In genomic region chr9:89664896-89665329, GRCh38 we compare ENCODE assay signal across 13 cellular contexts.
DNase-seq lines count a peak whose midpoint lies in the region; ATAC-seq and TF ChIP-seq lines count a peak whose summit lies in the region.
"Had no signal": no experiment of that assay in that cellular context is flagged by ENCODE, and none has a peak within 500 bp of the region (broad histone marks: within the 10 kb centered on the region; RNA-seq: fewer than 3 reads in every experiment).

No MANE protein-coding gene starts in this region.

- intact Hi-C loops in MCF 10A (cut with micrococcal nuclease) = no loop called here
- intact Hi-C loops in lower leg skin (cut with DNase I; ENCODE audit: low total_unique reads) = no loop called here
- intact Hi-C loops in CD14-positive monocyte (cut with micrococcal nuclease) = loop anchor here (5.0 kb wide), 1 partner anchor 63 kb away; no protein-coding TSS in a partner anchor

- H3K4me1 Mint-ChIP-seq in MCF 10A (ENCODE audit: insufficient read depth, unreplicated experiment) (peaks cover 5% of the 10 kb centered on the region), WTC11 (peaks cover 58% of the 10 kb centered on the region), CD14-positive monocyte (peaks cover 41% of the 10 kb centered on the region)

- H3K27me3 Mint-ChIP-seq in MCF 10A (ENCODE audit: insufficient read depth, unreplicated experiment) = no peaks in the 10 kb centered on the region
- H3K27me3 Mint-ChIP-seq in WTC11 (ENCODE audit: low read depth) = no peaks in the 10 kb centered on the region
- peaks cover 2 to 5% (median 5%) of the 10 kb centered on the region in 3 donors for H3K27me3 Mint-ChIP-seq in CD14-positive monocyte (ENCODE audit: low read depth in 3 of 3)
- H3K27me3 Mint-ChIP-seq: activated CD4-positive, alpha-beta memory T cell treated with anti-CD3 and anti-CD28 coated beads for 36 hours had no signal

- H3K36me3 Mint-ChIP-seq in MCF 10A (ENCODE audit: insufficient read depth, unreplicated experiment) (no peaks in the 10 kb centered on the region), WTC11 (no peaks in the 10 kb centered on the region), CD14-positive monocyte (no peaks in the 10 kb centered on the region)
- H3K36me3 Mint-ChIP-seq: activated CD4-positive, alpha-beta memory T cell treated with anti-CD3 and anti-CD28 coated beads for 36 hours; T-cell had no signal

- ATAC-seq in WTC11 = 0 out of 2 replicates have a peak, but pooled peaks have one; percentile 3
- ATAC-seq in HG03520 (IDR thresholded peaks at IDR 0.05; ENCODE audit: unreplicated experiment) = no peak
- ATAC-seq: T-cell had no signal

- H3K4me3 Mint-ChIP-seq in MCF 10A (ENCODE audit: unreplicated experiment) = no peak overlapping the region
- no peak overlapping the region for H3K4me3 Mint-ChIP-seq in WTC11
- no peak overlapping the region for H3K4me3 Mint-ChIP-seq in CD14-positive monocyte
- H3K4me3 Mint-ChIP-seq: activated CD4-positive, alpha-beta memory T cell treated with anti-CD3 and anti-CD28 coated beads for 36 hours; T-cell had no signal

- POLR2A ChIA-PET in MCF 10A (lab: Yijun Ruan, JAX) = interaction anchor here (1.0 kb wide), 1 partner anchor 29 kb away, joined by 3 read pairs; no protein-coding TSS in a partner anchor
- POLR2A ChIA-PET in WTC11 (lab: Charles Lee) = interaction anchor here (1.1 kb wide), 1 partner anchor 60 kb away, joined by 3 read pairs; the partner anchor contains the start of gene GADD45G

- CTCF ChIA-PET in MCF 10A (lab: Yijun Ruan, JAX) = interaction anchor here (1.4 kb wide), 1 partner anchor 14 kb away, joined by 3 read pairs; no protein-coding TSS in a partner anchor
- CTCF ChIA-PET in WTC11 (lab: Charles Lee) = interaction anchor here (0.6 to 1.6 kb wide), 3 partner anchors 62 to 434 kb away, joined by 3 to 8 read pairs (median 3); no protein-coding TSS in a partner anchor

- no TSS peak for BruUV-seq in MCF 10A (replicated peaks; lab: Mats Ljungman, UMichigan)

- WGBS in lower leg skin, 2 donors = 65 to 79% methylated on average over 9 to 12 of the region's 13 CpGs

- H3K27ac Mint-ChIP-seq in MCF 10A (ENCODE audit: low read depth, unreplicated experiment) = no peak overlapping the region
- H3K27ac Mint-ChIP-seq in WTC11 = no peak overlapping the region
- H3K27ac Mint-ChIP-seq in CD14-positive monocyte = no peak overlapping the region
- H3K27ac Mint-ChIP-seq: activated CD4-positive, alpha-beta memory T cell treated with anti-CD3 and anti-CD28 coated beads for 36 hours; T-cell had no signal

- TF ChIP-seq CTCF in MCF 10A (IDR thresholded peaks at IDR 0.05; ENCODE audit: unreplicated experiment) (no peak), WTC11 (IDR thresholded peaks at IDR 0.05) (no peak), lower leg skin (IDR thresholded peaks at IDR 0.05) (no peak), CD14-positive monocyte (IDR thresholded peaks at IDR 0.05) (no peak)

- H3K9me3 Mint-ChIP-seq in MCF 10A (ENCODE audit: unreplicated experiment) (no peaks in the 10 kb centered on the region), WTC11 (no peaks in the 10 kb centered on the region), CD14-positive monocyte (peaks cover 0 to 2% (median 0%) of the 10 kb centered on the region in 7 donors)
- H3K9me3 Mint-ChIP-seq: activated CD4-positive, alpha-beta memory T cell treated with anti-CD3 and anti-CD28 coated beads for 36 hours; T-cell had no signal

- in situ Hi-C loops in T47D (cut with HindIII; ENCODE audit: low pct_unique_long_range_greater_than_20kb, low sequenced_read_pairs) = no loop called here

- H3K4me3 ChIP-seq in lower leg skin (ENCODE audit: low read depth, poor library complexity, severe bottlenecking) = no peak overlapping the region
- H3K4me3 ChIP-seq: cardiac muscle cell had no signal

- TF ChIP-seq POLR2A in lower leg skin (IDR thresholded peaks at IDR 0.05) = no peak

- DNase-seq in T47D (ENCODE audit: low read depth in 1 of 2, low spot score in 1 of 2) = peak; percentile 70 to 91
- DNase-seq in MCF 10A (ENCODE audit: unreplicated experiment) = no peak
- no peak for DNase-seq in WTC11 (ENCODE audit: low spot score)
- DNase-seq in lower leg skin (ENCODE audit: low spot score in 2 of 2) = peak; percentile 47 to 89
- peak; percentile 88 for DNase-seq in ureter (ENCODE audit: low spot score)
- DNase-seq in CD14-positive monocyte (ENCODE audit: low spot score) = no peak
- no peak for DNase-seq in activated T-cell treated with anti-CD3 and anti-CD28 coated beads, Interleukin-2, amount 50 U/mL, for 1 hour
- DNase-seq: activated CD4-positive, alpha-beta memory T cell treated with anti-CD3 and anti-CD28 coated beads for 36 hours; activated gamma-delta T cell; erythroblast; T-cell had no signal

TF ChIP-seq in WTC11, 78 proteins besides CTCF, POLR2A, EP300 and RAD21 (continues in another document):
- TF ChIP-seq, protein P1, sequence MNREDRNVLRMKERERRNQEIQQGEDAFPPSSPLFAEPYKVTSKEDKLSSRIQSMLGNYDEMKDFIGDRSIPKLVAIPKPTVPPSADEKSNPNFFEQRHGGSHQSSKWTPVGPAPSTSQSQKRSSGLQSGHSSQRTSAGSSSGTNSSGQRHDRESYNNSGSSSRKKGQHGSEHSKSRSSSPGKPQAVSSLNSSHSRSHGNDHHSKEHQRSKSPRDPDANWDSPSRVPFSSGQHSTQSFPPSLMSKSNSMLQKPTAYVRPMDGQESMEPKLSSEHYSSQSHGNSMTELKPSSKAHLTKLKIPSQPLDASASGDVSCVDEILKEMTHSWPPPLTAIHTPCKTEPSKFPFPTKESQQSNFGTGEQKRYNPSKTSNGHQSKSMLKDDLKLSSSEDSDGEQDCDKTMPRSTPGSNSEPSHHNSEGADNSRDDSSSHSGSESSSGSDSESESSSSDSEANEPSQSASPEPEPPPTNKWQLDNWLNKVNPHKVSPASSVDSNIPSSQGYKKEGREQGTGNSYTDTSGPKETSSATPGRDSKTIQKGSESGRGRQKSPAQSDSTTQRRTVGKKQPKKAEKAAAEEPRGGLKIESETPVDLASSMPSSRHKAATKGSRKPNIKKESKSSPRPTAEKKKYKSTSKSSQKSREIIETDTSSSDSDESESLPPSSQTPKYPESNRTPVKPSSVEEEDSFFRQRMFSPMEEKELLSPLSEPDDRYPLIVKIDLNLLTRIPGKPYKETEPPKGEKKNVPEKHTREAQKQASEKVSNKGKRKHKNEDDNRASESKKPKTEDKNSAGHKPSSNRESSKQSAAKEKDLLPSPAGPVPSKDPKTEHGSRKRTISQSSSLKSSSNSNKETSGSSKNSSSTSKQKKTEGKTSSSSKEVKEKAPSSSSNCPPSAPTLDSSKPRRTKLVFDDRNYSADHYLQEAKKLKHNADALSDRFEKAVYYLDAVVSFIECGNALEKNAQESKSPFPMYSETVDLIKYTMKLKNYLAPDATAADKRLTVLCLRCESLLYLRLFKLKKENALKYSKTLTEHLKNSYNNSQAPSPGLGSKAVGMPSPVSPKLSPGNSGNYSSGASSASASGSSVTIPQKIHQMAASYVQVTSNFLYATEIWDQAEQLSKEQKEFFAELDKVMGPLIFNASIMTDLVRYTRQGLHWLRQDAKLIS (CRISPR knock-in tag; IDR thresholded peaks at IDR 0.05; ENCODE audit: borderline replicate concordance) = no peak
- TF ChIP-seq MLX (CRISPR knock-in tag; IDR thresholded peaks at IDR 0.05) (no peak), NFYB (CRISPR knock-in tag; conservative IDR thresholded peaks at IDR 0.05; ENCODE audit: low read depth) (no peak), ZNF396 (CRISPR knock-in tag; IDR thresholded peaks at IDR 0.05; ENCODE audit: borderline replicate concordance) (no peak), SOX15 (CRISPR knock-in tag; IDR thresholded peaks at IDR 0.05) (no peak), ELF4 (CRISPR knock-in tag; IDR thresholded peaks at IDR 0.05; ENCODE audit: low read depth) (no peak), SMAD4 (CRISPR knock-in tag; IDR thresholded peaks at IDR 0.05) (no peak), ATF3 (CRISPR knock-in tag; conservative IDR thresholded peaks at IDR 0.05) (no peak), CDX4 (CRISPR knock-in tag; IDR thresholded peaks at IDR 0.05; ENCODE audit: borderline replicate concordance) (no peak), IRF2 (CRISPR knock-in tag; IDR thresholded peaks at IDR 0.05; ENCODE audit: borderline replicate concordance, low read depth) (no peak), CBFB (CRISPR knock-in tag; IDR thresholded peaks at IDR 0.05; ENCODE audit: low read depth) (no peak), CREB1 (CRISPR knock-in tag; IDR thresholded peaks at IDR 0.05) (no peak), TEAD4 (CRISPR knock-in tag; IDR thresholded peaks at IDR 0.05) (no peak)
- TF ChIP-seq, protein P2, sequence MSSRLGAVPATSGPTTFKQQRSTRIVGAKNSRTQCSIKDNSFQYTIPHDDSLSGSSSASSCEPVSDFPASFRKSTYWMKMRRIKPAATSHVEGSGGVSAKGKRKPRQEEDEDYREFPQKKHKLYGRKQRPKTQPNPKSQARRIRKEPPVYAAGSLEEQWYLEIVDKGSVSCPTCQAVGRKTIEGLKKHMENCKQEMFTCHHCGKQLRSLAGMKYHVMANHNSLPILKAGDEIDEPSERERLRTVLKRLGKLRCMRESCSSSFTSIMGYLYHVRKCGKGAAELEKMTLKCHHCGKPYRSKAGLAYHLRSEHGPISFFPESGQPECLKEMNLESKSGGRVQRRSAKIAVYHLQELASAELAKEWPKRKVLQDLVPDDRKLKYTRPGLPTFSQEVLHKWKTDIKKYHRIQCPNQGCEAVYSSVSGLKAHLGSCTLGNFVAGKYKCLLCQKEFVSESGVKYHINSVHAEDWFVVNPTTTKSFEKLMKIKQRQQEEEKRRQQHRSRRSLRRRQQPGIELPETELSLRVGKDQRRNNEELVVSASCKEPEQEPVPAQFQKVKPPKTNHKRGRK (CRISPR knock-in tag; IDR thresholded peaks at IDR 0.05; ENCODE audit: borderline replicate concordance) = no peak

Comparison
In these comparisons a context has a peak if more than half of its experiments do, and no peak if none do; other contexts are left out.
1. DNase-seq: peak in T47D (2 of 2), lower leg skin (2 of 2) and ureter (single experiment); none in MCF 10A (single experiment), WTC11 (single experiment), CD14-positive monocyte (single experiment) and activated T-cell treated with anti-CD3 and anti-CD28 coated beads, Interleukin-2, amount 50 U/mL, for 1 hour (single experiment).
2. intact Hi-C loops: an anchor here in CD14-positive monocyte (5.0 kb wide); none called in MCF 10A and lower leg skin.